In genomic region chr1:181107711-181108110, GRCh38 we compare ENCODE assay signal across 22 cellular contexts. TPM values are rescaled to one million over a fixed set of nuclear protein-coding genes. Genes with fewer than 3 reads are reported as not detected.
DNase-seq lines count a peak whose midpoint lies in the region; ATAC-seq, FAIRE-seq and TF ChIP-seq lines count a peak whose summit lies in the region.
"Had no signal": no experiment of that assay in that cellular context is flagged by ENCODE, and none has a peak within 500 bp of the region (broad histone marks: within the 10 kb centered on the region; RNA-seq: fewer than 3 reads in every experiment).

No MANE protein-coding gene starts in this region.

- peaks cover 33% of the 10 kb centered on the region for H3K4me1 ChIP-seq in astrocyte (ENCODE audit: insufficient read depth, low read length)
- H3K4me1 ChIP-seq in keratinocyte (ENCODE audit: control insufficient read depth, extremely low read depth, insufficient read depth, low read length) = peaks cover 48% of the 10 kb centered on the region
- peaks cover 8% of the 10 kb centered on the region for H3K4me1 ChIP-seq in parathyroid adenoma

- H3K27me3 ChIP-seq in astrocyte (ENCODE audit: insufficient read depth, low read length) (no peaks in the 10 kb centered on the region), keratinocyte (ENCODE audit: control insufficient read depth, extremely low read depth, insufficient read depth, low read length) (no peaks in the 10 kb centered on the region), parathyroid adenoma (ENCODE audit: control insufficient read depth, insufficient read depth, low read length) (no peaks in the 10 kb centered on the region)
- H3K27me3 ChIP-seq: BE2C, Peyer's patch had no signal

- H3K4me3 Mint-ChIP-seq in activated CD4-positive, alpha-beta T cell treated with anti-CD3 and anti-CD28 coated beads, Interleukin-2, amount 10 ng/mL, durations not matched to agents 7 days and 5 days = no peak overlapping the region
- peak overlapping the region; percentile 27 for H3K4me3 Mint-ChIP-seq in astrocyte (ENCODE audit: unreplicated experiment)
- no peak overlapping the region for H3K4me3 Mint-ChIP-seq in activated CD8-positive, alpha-beta memory T cell treated with anti-CD3 and anti-CD28 coated beads, Interleukin-2, amount 10 ng/mL, durations not matched to agents 7 days and 5 days

- no peak for FAIRE-seq in astrocyte (lab: Jason Lieb, UNC)
- FAIRE-seq in keratinocyte (lab: Jason Lieb, UNC) = no peak
- FAIRE-seq: D721Med had no signal

- no peaks in the 10 kb centered on the region for H3K36me3 Mint-ChIP-seq in activated CD4-positive, alpha-beta T cell treated with anti-CD3 and anti-CD28 coated beads, Interleukin-2, amount 10 ng/mL, durations not matched to agents 7 days and 5 days (ENCODE audit: low read depth)
- no peaks in the 10 kb centered on the region for H3K36me3 Mint-ChIP-seq in astrocyte (ENCODE audit: low read depth, unreplicated experiment)
- no peaks in the 10 kb centered on the region for H3K36me3 Mint-ChIP-seq in activated CD8-positive, alpha-beta memory T cell treated with anti-CD3 and anti-CD28 coated beads, Interleukin-2, amount 10 ng/mL, durations not matched to agents 7 days and 5 days

- H3K9me1 ChIP-seq in keratinocyte (ENCODE audit: control insufficient read depth, extremely low read depth, insufficient read depth, low read length) = no peaks in the 10 kb centered on the region

- H3K4me2 ChIP-seq in astrocyte (ENCODE audit: low read length) = no peak overlapping the region
- H3K4me2 ChIP-seq in keratinocyte (ENCODE audit: control insufficient read depth, extremely low read depth, insufficient read depth, low read depth, low read length) = peak overlapping the region; percentile 38
- H3K4me2 ChIP-seq in parathyroid adenoma (ENCODE audit: low read length) = no peak overlapping the region

- H3K9me3 ChIP-seq in astrocyte (ENCODE audit: insufficient read depth, low read depth, low read length) = no peaks in the 10 kb centered on the region
- H3K9me3 ChIP-seq in keratinocyte (ENCODE audit: control insufficient read depth, low read depth, low read length) = no peaks in the 10 kb centered on the region
- H3K9me3 ChIP-seq in parathyroid adenoma (ENCODE audit: control insufficient read depth, low read length) = no peaks in the 10 kb centered on the region
- H3K9me3 ChIP-seq: BE2C, Peyer's patch had no signal

- H3K79me2 ChIP-seq in astrocyte (ENCODE audit: insufficient read depth, low read length) (no peaks in the 10 kb centered on the region), keratinocyte (ENCODE audit: control insufficient read depth, insufficient read depth, low read length) (no peaks in the 10 kb centered on the region), parathyroid adenoma (no peaks in the 10 kb centered on the region)

- dilution Hi-C loops in keratinocyte (cut with MboI; ENCODE audit: extremely low pct_ligation_motif_present, low sequenced_read_pairs) = no loop called here

- H3K27ac Mint-ChIP-seq in activated CD4-positive, alpha-beta T cell treated with anti-CD3 and anti-CD28 coated beads, Interleukin-2, amount 10 ng/mL, durations not matched to agents 7 days and 5 days = peak overlapping the region; percentile 55
- H3K27ac Mint-ChIP-seq in astrocyte (ENCODE audit: unreplicated experiment) = peak overlapping the region; percentile 41
- H3K27ac Mint-ChIP-seq in activated CD8-positive, alpha-beta memory T cell treated with anti-CD3 and anti-CD28 coated beads, Interleukin-2, amount 10 ng/mL, durations not matched to agents 7 days and 5 days = no peak overlapping the region
- H3K27ac Mint-ChIP-seq: CD8-positive, alpha-beta T cell had no signal

- H3K27ac ChIP-seq in astrocyte (ENCODE audit: low read depth, low read length) = no peak overlapping the region
- no peak overlapping the region for H3K27ac ChIP-seq in keratinocyte (ENCODE audit: control insufficient read depth, insufficient read depth, low read length)
- H3K27ac ChIP-seq in parathyroid adenoma = peak overlapping the region; percentile 4
- H3K27ac ChIP-seq: 22Rv1, HL-60, Peyer's patch had no signal

- H2AFZ ChIP-seq in astrocyte (ENCODE audit: low read depth, low read length) (no peak overlapping the region), keratinocyte (ENCODE audit: control insufficient read depth, low read length) (peak overlapping the region; percentile 5), parathyroid adenoma (no peak overlapping the region)

- H3K27me3 Mint-ChIP-seq in activated CD4-positive, alpha-beta T cell treated with anti-CD3 and anti-CD28 coated beads, Interleukin-2, amount 10 ng/mL, durations not matched to agents 7 days and 5 days = peaks cover 53% of the 10 kb centered on the region
- H3K27me3 Mint-ChIP-seq in astrocyte (ENCODE audit: low read depth, unreplicated experiment) = peaks cover 8% of the 10 kb centered on the region
- H3K27me3 Mint-ChIP-seq in activated CD8-positive, alpha-beta memory T cell treated with anti-CD3 and anti-CD28 coated beads, Interleukin-2, amount 10 ng/mL, durations not matched to agents 7 days and 5 days = peaks cover 63% of the 10 kb centered on the region

- H3K4me3 ChIP-seq in astrocyte (ENCODE audit: insufficient read depth, low read depth, low read length) (no peak overlapping the region), keratinocyte (ENCODE audit: control insufficient read depth in 2 of 3, extremely low read depth in 1 of 3, insufficient read depth in 2 of 3, low read depth in 1 of 3, low read length in 3 of 3) (no peak overlapping the region), parathyroid adenoma (ENCODE audit: low read depth, low read length) (no peak overlapping the region)
- H3K4me3 ChIP-seq: Peyer's patch had no signal

- H3K36me3 ChIP-seq in astrocyte (ENCODE audit: insufficient read depth, low read length) (no peaks in the 10 kb centered on the region), keratinocyte (ENCODE audit: control insufficient read depth in 2 of 2, extremely low read depth in 1 of 2, insufficient read depth in 2 of 2, low read length in 2 of 2) (no peaks in the 10 kb centered on the region), parathyroid adenoma (ENCODE audit: control insufficient read depth, insufficient read depth, low read length) (no peaks in the 10 kb centered on the region)
- H3K36me3 ChIP-seq: BE2C, Peyer's patch had no signal

- POLR2A ChIA-PET in activated CD4-positive, alpha-beta T cell treated with anti-CD3 and anti-CD28 coated beads, Interleukin-2, amount 10 ng/mL, durations not matched to agents 7 days and 5 days (lab: Charles Lee) = no interaction called here

- H3K9ac ChIP-seq in astrocyte (ENCODE audit: low read length) = no peak overlapping the region
- H3K9ac ChIP-seq in keratinocyte (ENCODE audit: control insufficient read depth, extremely low read depth, insufficient read depth, low read length) = no peak overlapping the region
- H3K9ac ChIP-seq in parathyroid adenoma = no peak overlapping the region

- H3K9me3 Mint-ChIP-seq in activated CD4-positive, alpha-beta T cell treated with anti-CD3 and anti-CD28 coated beads, Interleukin-2, amount 10 ng/mL, durations not matched to agents 7 days and 5 days = no peaks in the 10 kb centered on the region
- H3K9me3 Mint-ChIP-seq in astrocyte (ENCODE audit: unreplicated experiment) = no peaks in the 10 kb centered on the region
- no peaks in the 10 kb centered on the region for H3K9me3 Mint-ChIP-seq in activated CD8-positive, alpha-beta memory T cell treated with anti-CD3 and anti-CD28 coated beads, Interleukin-2, amount 10 ng/mL, durations not matched to agents 7 days and 5 days (ENCODE audit: low read depth)
- H3K9me3 Mint-ChIP-seq: CD8-positive, alpha-beta T cell had no signal

- peaks cover 48% of the 10 kb centered on the region for H3K4me1 Mint-ChIP-seq in activated CD4-positive, alpha-beta T cell treated with anti-CD3 and anti-CD28 coated beads, Interleukin-2, amount 10 ng/mL, durations not matched to agents 7 days and 5 days
- peaks cover 38% of the 10 kb centered on the region for H3K4me1 Mint-ChIP-seq in astrocyte (ENCODE audit: low read depth, unreplicated experiment)
- peaks cover 38% of the 10 kb centered on the region for H3K4me1 Mint-ChIP-seq in activated CD8-positive, alpha-beta memory T cell treated with anti-CD3 and anti-CD28 coated beads, Interleukin-2, amount 10 ng/mL, durations not matched to agents 7 days and 5 days

- no peak for ATAC-seq in activated CD8-positive, alpha-beta memory T cell treated with anti-CD3 and anti-CD28 coated beads, Interleukin-2, amount 10 ng/mL, durations not matched to agents 7 days and 5 days
- no peak for ATAC-seq in HG02571 (IDR thresholded peaks at IDR 0.05; ENCODE audit: unreplicated experiment)
- ATAC-seq: CD8-positive, alpha-beta T cell had no signal

- no peak for DNase-seq in activated CD4-positive, alpha-beta T cell treated with anti-CD3 and anti-CD28 coated beads, Interleukin-2, amount 10 ng/mL, durations not matched to agents 7 days and 5 days
- DNase-seq in activated CD4-positive, alpha-beta T cell treated with anti-CD3 and anti-CD28 coated beads for 48 hours = no peak
- DNase-seq in astrocyte (ENCODE audit: low read depth) (no peak), keratinocyte (ENCODE audit: low read depth, low spot score) (no peak)
- DNase-seq in activated CD8-positive, alpha-beta memory T cell treated with anti-CD3 and anti-CD28 coated beads, Interleukin-2, amount 10 ng/mL, durations not matched to agents 7 days and 5 days = no peak
- no peak for DNase-seq in activated naive CD4-positive, alpha-beta T cell treated with anti-CD3 and anti-CD28 coated beads, Interleukin-2, amount 50 U/mL, for 16 hours
- DNase-seq: BE2C; CD8-positive, alpha-beta T cell; DMS79; H7; KG1; NCI-H1436 treated with DMSO at 0.1 percent for 48 hours; NCI-H2081; NCI-H510A; NCI-H774; Peyer's patch; SHP77 had no signal

- no peak for TF ChIP-seq CTCF in astrocyte (IDR thresholded peaks at IDR 0.05; ENCODE audit: insufficient read depth, low read depth, low read length)
- TF ChIP-seq CTCF in keratinocyte (optimal IDR thresholded peaks at IDR 0.05 in 1 of 3, IDR thresholded peaks at IDR 0.05 in 1 of 3, conservative IDR thresholded peaks at IDR 0.05 in 1 of 3; ENCODE audit: extremely low read depth in 1 of 3, insufficient read depth in 2 of 3, low read length in 3 of 3) = no peak
- TF ChIP-seq CTCF in parathyroid adenoma (IDR thresholded peaks at IDR 0.05) = no peak

- H4K20me1 ChIP-seq in astrocyte (ENCODE audit: insufficient read depth, low read length) (no peaks in the 10 kb centered on the region), keratinocyte (ENCODE audit: control insufficient read depth, extremely low read depth, insufficient read depth, low read length) (no peaks in the 10 kb centered on the region)

- CTCF ChIA-PET in activated CD4-positive, alpha-beta T cell treated with anti-CD3 and anti-CD28 coated beads, Interleukin-2, amount 10 ng/mL, durations not matched to agents 7 days and 5 days (lab: Charles Lee) = interaction anchor here (0.9 to 4.8 kb wide), 9 partner anchors 9 to 89 kb away, joined by 3 to 31 read pairs (median 5); no protein-coding TSS in a partner anchor
- CTCF ChIA-PET in activated CD8-positive, alpha-beta memory T cell treated with anti-CD3 and anti-CD28 coated beads, Interleukin-2, amount 10 ng/mL, durations not matched to agents 7 days and 5 days (lab: Charles Lee) = interaction anchor here (1.4 to 13.9 kb wide), 4 partner anchors 19 to 40 kb away, joined by 3 to 210 read pairs (median 34); partner anchors contain the start of gene IER5

RNA-seq across cellular contexts. Expression of gene IER5, which starts 19.2 kb away (rescaled TPM):
- 10 to 100 TPM; 20.3 to 24.9 TPM for total RNA-seq in activated CD4-positive, alpha-beta T cell treated with anti-CD3 and anti-CD28 coated beads, Interleukin-2, amount 10 ng/mL, durations not matched to agents 7 days and 5 days
- total RNA-seq in astrocyte = 23.2 and 28.3 TPM in 2 replicates
- polyA plus RNA-seq in keratinocyte = 18.1 to 22.5 TPM (median 20.0 TPM) in 3 replicates
- 27.9 TPM for polyA plus RNA-seq in keratinocyte (2011; ENCODE audit: low read depth)
- 8.6 and 9.8 TPM in 2 replicates for polyA plus RNA-seq in keratinocyte (2011; cell fraction: cytosol; rRNA removed)
- polyA plus RNA-seq in keratinocyte (2011; cell fraction: nucleus; rRNA removed) = 32.8 and 33.5 TPM in 2 replicates
- 23.4 and 50.4 TPM in 2 replicates for polyA plus RNA-seq in keratinocyte (2012; ENCODE audit: low replicate concordance)
- 11.6 to 12.8 TPM (median 12.6 TPM) in 3 replicates for polyA minus RNA-seq in keratinocyte
- polyA minus RNA-seq in keratinocyte (2011; cell fraction: cytosol; rRNA and poly(A)+ RNA removed) = 27.2 TPM
- 23.8 and 28.0 TPM in 2 replicates for polyA minus RNA-seq in keratinocyte (2011; cell fraction: nucleus; rRNA and poly(A)+ RNA removed)
- 10 to 100 TPM; 50.4 to 67.0 TPM for total RNA-seq in activated CD8-positive, alpha-beta memory T cell treated with anti-CD3 and anti-CD28 coated beads, Interleukin-2, amount 10 ng/mL, durations not matched to agents 7 days and 5 days
